ENCODE assay signal across 19 cellular contexts in genomic region chr13:56352901-56353300, GRCh38.
DNase-seq lines count a peak whose midpoint lies in the region; ATAC-seq, FAIRE-seq and TF ChIP-seq lines count a peak whose summit lies in the region.
"Had no signal": no experiment of that assay in that cellular context is flagged by ENCODE, and none has a peak within 500 bp of the region (broad histone marks: within the 10 kb centered on the region; RNA-seq: fewer than 3 reads in every experiment).

No MANE protein-coding gene starts in this region.

- H4K20me1 ChIP-seq in IMR-90 (ENCODE audit: insufficient read depth, low read length), result no peaks in the 10 kb centered on the region

- H3K36me3 ChIP-seq in IMR-90 (ENCODE audit: control insufficient read depth, insufficient read depth, low read length) (no peaks in the 10 kb centered on the region), bronchial epithelial cell (ENCODE audit: control insufficient read depth, insufficient read depth, low read length) (no peaks in the 10 kb centered on the region)
- H3K36me3 ChIP-seq: HAP-1 had no signal

- ATAC-seq in IMR-90 (ENCODE audit: low read depth) (no peak), foreskin keratinocyte (no peak), HG02798 (IDR thresholded peaks at IDR 0.05; ENCODE audit: poor library complexity, unreplicated experiment) (no peak)
- ATAC-seq: A549 had no signal

- no peak overlapping the region for H2BK20ac ChIP-seq in IMR-90 (ENCODE audit: low read depth, low read length)

- H3K27ac ChIP-seq in IMR-90 (ENCODE audit: insufficient read depth, low read length) (no peak overlapping the region), foreskin keratinocyte (no peak overlapping the region)
- H3K27ac ChIP-seq: A549 had no signal

- no peak overlapping the region for H2AK9ac ChIP-seq in IMR-90 (replicated peaks; ENCODE audit: low read depth, low read length, poor library complexity)

- no peaks in the 10 kb centered on the region for H3K27me3 ChIP-seq in IMR-90 (ENCODE audit: control insufficient read depth, insufficient read depth, low read length)
- H3K27me3 ChIP-seq in bronchial epithelial cell (ENCODE audit: control insufficient read depth, insufficient read depth, low read length), result no peaks in the 10 kb centered on the region
- H3K27me3 ChIP-seq in foreskin keratinocyte, result no peaks in the 10 kb centered on the region

- peaks cover 7% of the 10 kb centered on the region; the same call in 1 of the 2 replicates for H3K9me3 ChIP-seq in IMR-90 (ENCODE audit: control insufficient read depth, insufficient read depth, low read length)
- H3K9me3 ChIP-seq: A549, HAP-1 had no signal

- H3K4me2 ChIP-seq in IMR-90 (ENCODE audit: low read depth, low read length), result no peak overlapping the region
- H3K4me2 ChIP-seq: A549 had no signal

- intact Hi-C loops in IMR-90 (cut with micrococcal nuclease), result loop anchor here (5.0 kb wide), 1 partner anchor 41 kb away; no protein-coding TSS in a partner anchor

- H3K4me1 ChIP-seq in IMR-90 (ENCODE audit: control insufficient read depth, insufficient read depth, low read length) (no peaks in the 10 kb centered on the region), foreskin keratinocyte (peaks cover 5% of the 10 kb centered on the region)
- H3K4me1 ChIP-seq: A549, HAP-1 had no signal

- H3K23ac ChIP-seq in IMR-90 (ENCODE audit: low read depth, low read length), result no peak overlapping the region

- no peak for FAIRE-seq in bronchial epithelial cell (lab: Jason Lieb, UNC)
- FAIRE-seq: A549, G401.6, GM12892, H54 had no signal

- H3K9me1 ChIP-seq in IMR-90 (ENCODE audit: insufficient read depth, low read length), result no peaks in the 10 kb centered on the region

- H2AK5ac ChIP-seq in IMR-90 (ENCODE audit: low read depth, low read length), result no peak overlapping the region

- no peak overlapping the region for H2BK5ac ChIP-seq in IMR-90 (ENCODE audit: low read depth, low read length, poor library complexity, severe bottlenecking)

- in situ Hi-C loops in IMR-90 (cut with MboI; ENCODE audit: low sequenced_read_pairs), result no loop called here

- DNase-seq in IMR-90 (no peak), bronchial epithelial cell (ENCODE audit: low read depth) (peak; percentile 79), foreskin keratinocyte (peak; percentile 24 to 36), SKM-1 treated with dmso at 0.1 percent for 144 hours (lab: John Stamatoyannopoulos, UW; ENCODE audit: unreplicated experiment) (no peak), AG08396 (ENCODE audit: low spot score) (no peak)
- DNase-seq: 8988T; C1 segment of cervical spinal cord; Calu3; CD4-positive, alpha-beta memory T cell; COR-L47; DND-41; GOT3; HFFc6 had no signal

- POLR2A ChIA-PET in IMR-90 (lab: Charles Lee; ENCODE audit: unreplicated experiment), result no interaction called here

- no peak overlapping the region for H3K9ac ChIP-seq in IMR-90 (ENCODE audit: low read depth, low read length)

- no peak overlapping the region for H2AFZ ChIP-seq in IMR-90 (replicated peaks; ENCODE audit: low read length, poor library complexity)

- no peak for TF ChIP-seq RAD21 in IMR-90 (IDR thresholded peaks at IDR 0.05; ENCODE audit: low read length)

- no TSS peak for BruUV-seq in IMR-90 (replicated peaks; lab: Mats Ljungman, UMichigan)

- no peak overlapping the region for H4K91ac ChIP-seq in IMR-90 (ENCODE audit: insufficient read depth, low read depth, low read length)

- no peak overlapping the region for H2BK120ac ChIP-seq in IMR-90 (ENCODE audit: low read depth, low read length)

- TF ChIP-seq CTCF in IMR-90 (conservative IDR thresholded peaks at IDR 0.05; ENCODE audit: low read depth, low read length), result no peak
- TF ChIP-seq CTCF in bronchial epithelial cell (IDR thresholded peaks at IDR 0.05; ENCODE audit: insufficient read depth, low read length, severe bottlenecking), result no peak
- TF ChIP-seq CTCF in foreskin keratinocyte (conservative IDR thresholded peaks at IDR 0.05), result no peak

- H3K56ac ChIP-seq in IMR-90 (ENCODE audit: extremely low read depth, insufficient read depth, low read length), result no peak overlapping the region

- CTCF ChIA-PET in IMR-90 (lab: Yijun Ruan, JAX), result no interaction called here

- H3K79me1 ChIP-seq in IMR-90 (ENCODE audit: low read depth in 1 of 2, low read length in 2 of 2), result no peaks in the 10 kb centered on the region

- no peak overlapping the region for H3K14ac ChIP-seq in IMR-90 (replicated peaks; ENCODE audit: low read depth, low read length)

- dilution Hi-C loops in IMR-90 (cut with HindIII; ENCODE audit: low sequenced_read_pairs, unreplicated experiment), result no loop called here

- no peak for TF ChIP-seq POLR2A in IMR-90 (IDR thresholded peaks at IDR 0.05; ENCODE audit: low read depth, low read length)

- no peak overlapping the region for H2BK15ac ChIP-seq in IMR-90 (ENCODE audit: low read depth, low read length)

- H3K4ac ChIP-seq in IMR-90 (ENCODE audit: low read depth, low read length), result no peak overlapping the region

- H3K4me3 ChIP-seq in IMR-90 (ENCODE audit: insufficient read depth, low read depth, low read length), result no peak overlapping the region
- H3K4me3 ChIP-seq in bronchial epithelial cell (ENCODE audit: low read depth, low read length), result no peak overlapping the region
- H3K4me3 ChIP-seq: A549, HAP-1 had no signal

- H4K8ac ChIP-seq in IMR-90 (ENCODE audit: low read depth in 2 of 2, low read length in 2 of 2), result no peak overlapping the region

- no peak overlapping the region for H4K5ac ChIP-seq in IMR-90 (ENCODE audit: low read depth, low read length)

- H3K18ac ChIP-seq in IMR-90 (ENCODE audit: low read depth, low read length), result no peak overlapping the region

TF ChIP-seq in IMR-90, 13 proteins besides CTCF, POLR2A, EP300 and RAD21:
- TF ChIP-seq CEBPB (IDR thresholded peaks at IDR 0.05; ENCODE audit: low read depth, low read length), result 0 out of 2 replicates have a peak, but pooled peaks have one; percentile 13
- TF ChIP-seq RFX5 (IDR thresholded peaks at IDR 0.05; ENCODE audit: low read depth, low read length), result no peak

Comparison
In these comparisons a context has a peak if more than half of its experiments do, and no peak if none do; other contexts are left out.
1. DNase-seq: peak in bronchial epithelial cell (single experiment) and foreskin keratinocyte (2 of 2); none in IMR-90 (single experiment), SKM-1 treated with dmso at 0.1 percent for 144 hours (single experiment) and AG08396 (single experiment).